1 cellular context compared by ENCODE assay signal in genomic region chr9:87685871-87686519, GRCh38.
TF ChIP-seq lines count a peak whose summit lies in the region.

No MANE protein-coding gene starts in this region.

TF ChIP-seq in WTC11, 78 proteins besides CTCF, POLR2A, EP300 and RAD21 (continued from another document):
- TF ChIP-seq ZNF281 (CRISPR knock-in tag; IDR thresholded peaks at IDR 0.05), result no peak
